ENCODE assay signal across 8 cellular contexts in genomic region chr12:93569656-93570551, GRCh38. TPM values are rescaled to one million over a fixed set of nuclear protein-coding genes. Genes with fewer than 3 reads are reported as not detected.
A peak's percentile ranks its signal among the peaks of the same experiment; 100 is the strongest.
DNase-seq lines count a peak whose midpoint lies in the region; ATAC-seq and TF ChIP-seq lines count a peak whose summit lies in the region.

No MANE protein-coding gene starts in this region.

- H3K4me3 ChIP-seq in lower lobe of right lung = peak overlapping the region; percentile 96

- peak overlapping the region; percentile 94 for H3K27ac ChIP-seq in lower lobe of right lung

- intact Hi-C loops in lower lobe of right lung (cut with DNase I) = no loop called here

- no peaks in the 10 kb centered on the region for H3K9me3 ChIP-seq in lower lobe of right lung

- peak; percentile 78 for TF ChIP-seq CTCF in lower lobe of right lung (IDR thresholded peaks at IDR 0.05)

- peaks cover 2% of the 10 kb centered on the region for H3K36me3 ChIP-seq in lower lobe of right lung

- peaks cover 9% of the 10 kb centered on the region for H3K4me1 ChIP-seq in lower lobe of right lung

- H3K27me3 ChIP-seq in lower lobe of right lung (ENCODE audit: low read depth) = no peaks in the 10 kb centered on the region

- DNase-seq in 8988T = peak; percentile 80
- peak; percentile 19 for DNase-seq in NCI-H510A (lab: John Stamatoyannopoulos, UW)
- DNase-seq in activated CD4-positive, alpha-beta T cell treated with anti-CD3 and anti-CD28 coated beads, Interleukin-2, amount 50 U/mL, for 48 hours = peak; percentile 79 to 83
- DNase-seq in ecto neural progenitor cell (ENCODE audit: low spot score) = peak; percentile 94
- DNase-seq in lower lobe of right lung = peak; percentile 90
- DNase-seq in stimulated activated CD4-positive, alpha-beta T cell treated with anti-CD3 and anti-CD28 coated beads, Interleukin-4, amount 100 ng/mL, for 48 hours (ENCODE audit: low read depth in 2 of 2) = peak; percentile 61 to 74

- ATAC-seq in GM18499 (IDR thresholded peaks at IDR 0.05; ENCODE audit: insufficient read depth, unreplicated experiment) (peak; percentile 7), HG03064 (IDR thresholded peaks at IDR 0.05; ENCODE audit: low read depth, unreplicated experiment) (peak; percentile 41), lower lobe of right lung (peak; percentile 83 to 89)

RNA-seq across cellular contexts. Expression of gene SOCS2, which starts 2.6 kb away (rescaled TPM):
- total RNA-seq in lower lobe of right lung = 20.0 TPM

Comparison
In these comparisons a context has a peak if more than half of its experiments do, and no peak if none do; other contexts are left out.
1. Peak in every context shown above with its lines: DNase-seq, ATAC-seq, H3K4me3 ChIP-seq and H3K27ac ChIP-seq.
2. DNase-seq: peak in every context shown above with its lines; median percentile 94 in ecto neural progenitor cell; 90 in lower lobe of right lung; 81 in activated CD4-positive, alpha-beta T cell treated with anti-CD3 and anti-CD28 coated beads, Interleukin-2, amount 50 U/mL, for 48 hours; 80 in 8988T; 68 in stimulated activated CD4-positive, alpha-beta T cell treated with anti-CD3 and anti-CD28 coated beads, Interleukin-4, amount 100 ng/mL, for 48 hours; 19 in NCI-H510A.
3. ATAC-seq: peak in every context shown above with its lines; median percentile 86 in lower lobe of right lung; 41 in HG03064; 7 in GM18499.